Comparison of ENCODE assay signal across 17 cellular contexts in the genomic region with DNA sequence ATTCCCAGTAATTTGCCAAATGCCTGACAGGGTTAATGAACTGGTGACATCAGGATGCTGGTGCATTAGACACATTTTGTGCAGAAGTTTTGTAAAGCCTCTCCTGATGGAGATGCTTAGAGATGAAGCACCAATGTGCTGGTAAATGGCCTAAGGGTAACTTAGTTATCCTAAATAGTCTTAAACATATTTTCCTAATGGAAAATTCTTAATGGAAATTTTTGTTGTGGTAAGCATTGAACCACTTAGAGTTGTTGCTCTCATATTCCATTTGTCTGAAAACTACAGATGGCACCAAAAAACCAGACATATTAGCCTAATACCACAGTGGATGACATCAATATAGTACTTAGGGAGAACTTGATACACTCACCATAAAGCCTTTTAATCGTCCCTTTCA.
"Had no signal": no experiment of that assay in that cellular context is flagged by ENCODE, and none has a peak within 500 bp of the region (broad histone marks: within the 10 kb centered on the region; RNA-seq: fewer than 3 reads in every experiment).

No MANE protein-coding gene starts in this region.

- H3K36me3 Mint-ChIP-seq: activated naive CD8-positive, alpha-beta T cell treated with anti-CD3 and anti-CD28 coated beads for 36 hours; natural killer cell had no signal

- H3K4me3 ChIP-seq: prostate gland, skin epidermis had no signal

- H3K27ac ChIP-seq: prostate gland, skin epidermis had no signal

- H3K9me3 Mint-ChIP-seq: activated CD4-positive, alpha-beta T cell treated with anti-CD3 and anti-CD28 coated beads, Interleukin-2, amount 10 ng/mL, durations not matched to agents 7 days and 5 days; activated naive CD8-positive, alpha-beta T cell treated with anti-CD3 and anti-CD28 coated beads for 36 hours; dendritic cell treated with granulocyte-macrophage colony-stimulating factor and Interleukin-4, amounts not matched to agents 40 ng/mL and 50 ng/mL, for 4 days; natural killer cell; T-helper 2 cell treated with Interferon-gamma antibody and Interleukin-4, amounts not matched to agents 5 μg/mL and 100 μg/mL, for 36 hours had no signal

- H3K4me1 Mint-ChIP-seq: activated CD4-positive, alpha-beta T cell treated with anti-CD3 and anti-CD28 coated beads, Interleukin-2, amount 10 ng/mL, durations not matched to agents 7 days and 5 days; activated naive CD8-positive, alpha-beta T cell treated with anti-CD3 and anti-CD28 coated beads for 36 hours; natural killer cell had no signal

- ATAC-seq: left lobe of liver, natural killer cell, right cardiac atrium had no signal

- H3K4me1 ChIP-seq: prostate gland had no signal

- H3K9me3 ChIP-seq: prostate gland had no signal

- H3K36me3 ChIP-seq: prostate gland had no signal

- H3K4me3 Mint-ChIP-seq: activated CD4-positive, alpha-beta T cell treated with anti-CD3 and anti-CD28 coated beads, Interleukin-2, amount 10 ng/mL, durations not matched to agents 7 days and 5 days; activated naive CD8-positive, alpha-beta T cell treated with anti-CD3 and anti-CD28 coated beads for 36 hours; dendritic cell treated with granulocyte-macrophage colony-stimulating factor and Interleukin-4, amounts not matched to agents 40 ng/mL and 50 ng/mL, for 4 days; natural killer cell; T-helper 2 cell treated with Interferon-gamma antibody and Interleukin-4, amounts not matched to agents 5 μg/mL and 100 μg/mL, for 36 hours had no signal

- H3K27me3 Mint-ChIP-seq: dendritic cell treated with granulocyte-macrophage colony-stimulating factor and Interleukin-4, amounts not matched to agents 40 ng/mL and 50 ng/mL, for 4 days had no signal

- DNase-seq: activated CD4-positive, alpha-beta T cell treated with anti-CD3 and anti-CD28 coated beads, Interleukin-2, amount 10 ng/mL, durations not matched to agents 7 days and 5 days; activated CD8-positive, alpha-beta memory T cell treated with anti-CD3 and anti-CD28 coated beads, Interleukin-2, amount 50 U/mL, for 48 hours; activated gamma-delta T cell treated with Interleukin-2 at 50 U/mL for 16 hours; activated naive CD8-positive, alpha-beta T cell treated with anti-CD3 and anti-CD28 coated beads for 36 hours; cerebellar nuclear complex; erythroblast; natural killer cell; right cardiac atrium; stimulated activated CD4-positive, alpha-beta T cell treated with anti-CD3 and anti-CD28 coated beads, Interleukin-4, amount 100 ng/mL, for 24 hours; stimulated activated CD8-positive, alpha-beta memory T cell treated with anti-CD3 and anti-CD28 coated beads, Interleukin-4, amount 100 ng/mL, for 48 hours; stimulated activated naive CD4-positive, alpha-beta T cell treated with Interleukin-2 at 50 U/mL for 16 hours; trophoblast cell had no signal

- H3K27ac Mint-ChIP-seq: activated CD4-positive, alpha-beta T cell treated with anti-CD3 and anti-CD28 coated beads, Interleukin-2, amount 10 ng/mL, durations not matched to agents 7 days and 5 days; activated naive CD8-positive, alpha-beta T cell treated with anti-CD3 and anti-CD28 coated beads for 36 hours; dendritic cell treated with granulocyte-macrophage colony-stimulating factor and Interleukin-4, amounts not matched to agents 40 ng/mL and 50 ng/mL, for 4 days; natural killer cell; T-helper 2 cell treated with Interferon-gamma antibody and Interleukin-4, amounts not matched to agents 5 μg/mL and 100 μg/mL, for 36 hours had no signal
